ENCODE assay signal across 1 cellular context in genomic region chr19:51703655-51704515, GRCh38.
A peak's percentile ranks its signal among the peaks of the same experiment; 100 is the strongest.
TF ChIP-seq lines count a peak whose summit lies in the region.

No MANE protein-coding gene starts in this region.

TF ChIP-seq in K562, 482 proteins besides CTCF, POLR2A, EP300 and RAD21 (continued from another document and continues in another):
- 0 out of 2 replicates have a peak, but pooled peaks have one; percentile 6 for TF ChIP-seq ZNF518B (CRISPR knock-in tag; IDR thresholded peaks at IDR 0.05)
- TF ChIP-seq RFX7 (CRISPR knock-in tag; IDR thresholded peaks at IDR 0.05), result no peak
- no peak for TF ChIP-seq ZNF583 (CRISPR knock-in tag; IDR thresholded peaks at IDR 0.05)
- TF ChIP-seq ZBTB7A (IDR thresholded peaks at IDR 0.05; ENCODE audit: borderline replicate concordance, control insufficient read depth, low read depth, low read length), result peak; percentile 88; the same call in 1 of the 2 replicates
- TF ChIP-seq ZNF445 (CRISPR knock-in tag; IDR thresholded peaks at IDR 0.05; ENCODE audit: low read depth), result no peak
- TF ChIP-seq DEAF1 (CRISPR knock-in tag; IDR thresholded peaks at IDR 0.05), result peak; percentile 36; the same call in 1 of the 2 replicates
- TF ChIP-seq ELK1 (CRISPR knock-in tag; IDR thresholded peaks at IDR 0.05), result no peak
- no peak for TF ChIP-seq XRCC5 (IDR thresholded peaks at IDR 0.05; ENCODE audit: low read depth, low read length)
- TF ChIP-seq ZNF232 (CRISPR knock-in tag; IDR thresholded peaks at IDR 0.05), result no peak
- TF ChIP-seq ZBTB17 (CRISPR knock-in tag; IDR thresholded peaks at IDR 0.05), result peak; percentile 98
- TF ChIP-seq MYNN (IDR thresholded peaks at IDR 0.05), result no peak; the same call in 1 of the 2 replicates
- no peak for TF ChIP-seq MYNN (CRISPR knock-in tag; IDR thresholded peaks at IDR 0.05)
- no peak for TF ChIP-seq FOXO4 (CRISPR knock-in tag; IDR thresholded peaks at IDR 0.05)
- no peak for TF ChIP-seq ZNF253 (CRISPR knock-in tag; conservative IDR thresholded peaks at IDR 0.05)
- TF ChIP-seq CREB5 (CRISPR knock-in tag; IDR thresholded peaks at IDR 0.05), result no peak
- TF ChIP-seq STAT5A (IDR thresholded peaks at IDR 0.05; ENCODE audit: borderline replicate concordance, low read length), result no peak
- TF ChIP-seq NFYB (IDR thresholded peaks at IDR 0.05; ENCODE audit: extremely low read depth, insufficient read length), result no peak
- TF ChIP-seq CC2D1A (IDR thresholded peaks at IDR 0.05), result no peak
- 0 out of 2 replicates have a peak, but pooled peaks have one; percentile 17 for TF ChIP-seq TCFL5 (CRISPR knock-in tag; conservative IDR thresholded peaks at IDR 0.05)
- TF ChIP-seq ARHGAP35 (IDR thresholded peaks at IDR 0.05; ENCODE audit: partially characterized antibody), result no peak
- TF ChIP-seq ZSCAN29 (IDR thresholded peaks at IDR 0.05), result no peak
- no peak for TF ChIP-seq ZBTB33 (CRISPR knock-in tag; IDR thresholded peaks at IDR 0.05)
- 0 out of 4 replicates have a peak, but pooled peaks have one; percentile 19 for TF ChIP-seq SRF (CRISPR knock-in tag; IDR thresholded peaks at IDR 0.05)
- TF ChIP-seq CBFA2T3 (IDR thresholded peaks at IDR 0.05), result no peak
- no peak for TF ChIP-seq MAFG (tag; conservative IDR thresholded peaks at IDR 0.05)
- TF ChIP-seq BRD4 (IDR thresholded peaks at IDR 0.05), result no peak
- peak; percentile 43 for TF ChIP-seq ZFP36 (IDR thresholded peaks at IDR 0.05; ENCODE audit: low read depth, low read length, partially characterized antibody)
- TF ChIP-seq SIX5 (IDR thresholded peaks at IDR 0.05; ENCODE audit: borderline replicate concordance in 1 of 2, insufficient read depth in 1 of 2, low read depth in 1 of 2, low read length in 2 of 2), result no peak
- TF ChIP-seq NCOA4 (IDR thresholded peaks at IDR 0.05; ENCODE audit: partially characterized antibody), result no peak
- TF ChIP-seq TCF3 (CRISPR knock-in tag; IDR thresholded peaks at IDR 0.05), result no peak
- TF ChIP-seq KLF16 (IDR thresholded peaks at IDR 0.05), result no peak
- no peak for TF ChIP-seq GTF2F1 (IDR thresholded peaks at IDR 0.05; ENCODE audit: low read depth, low read length)
- peak; percentile 66 for TF ChIP-seq USF1 (CRISPR knock-in tag; IDR thresholded peaks at IDR 0.05)
- TF ChIP-seq E2F6 (IDR thresholded peaks at IDR 0.05; ENCODE audit: borderline replicate concordance in 1 of 2, extremely low read depth in 1 of 2, insufficient read depth in 1 of 2, insufficient read length in 1 of 2, low read depth in 1 of 2, low read length in 1 of 2, poor library complexity in 1 of 2, severe bottlenecking in 1 of 2), result peak; percentile 31 to 77
- no peak for TF ChIP-seq HMBOX1 (IDR thresholded peaks at IDR 0.05)
- TF ChIP-seq ZNF263 (CRISPR knock-in tag; IDR thresholded peaks at IDR 0.05; ENCODE audit: borderline replicate concordance), result peak; percentile 55; the same call in 1 of the 2 replicates
- TF ChIP-seq CBX8 (IDR thresholded peaks at IDR 0.05; ENCODE audit: borderline replicate concordance, extremely low read depth, low read depth, low read length, poor library complexity, severe bottlenecking), result no peak
- no peak for TF ChIP-seq TAF9B (IDR thresholded peaks at IDR 0.05; ENCODE audit: partially characterized antibody)
- no peak for TF ChIP-seq GTF2E2 (tag; IDR thresholded peaks at IDR 0.05)
- TF ChIP-seq ZNF449 (CRISPR knock-in tag; IDR thresholded peaks at IDR 0.05), result no peak
- no peak for TF ChIP-seq BRF2 (IDR thresholded peaks at IDR 0.05; ENCODE audit: borderline replicate concordance, insufficient read depth, insufficient read length)
- TF ChIP-seq CEBPB (tag; IDR thresholded peaks at IDR 0.05), result no peak
- TF ChIP-seq ELK3 (CRISPR knock-in tag; IDR thresholded peaks at IDR 0.05), result no peak
- TF ChIP-seq HDAC6 (IDR thresholded peaks at IDR 0.05; ENCODE audit: low read depth, low read length), result no peak
- TF ChIP-seq CBX2 (IDR thresholded peaks at IDR 0.05; ENCODE audit: insufficient read depth, low read length, poor library complexity, severe bottlenecking), result no peak
- no peak; the same call in 1 of the 2 replicates for TF ChIP-seq OTX1 (CRISPR knock-in tag; IDR thresholded peaks at IDR 0.05)
- TF ChIP-seq SMARCA5 (IDR thresholded peaks at IDR 0.05), result no peak
- peak; percentile 88 for TF ChIP-seq ELF1 (tag; IDR thresholded peaks at IDR 0.05)
- no peak for TF ChIP-seq ZNF3 (CRISPR knock-in tag; IDR thresholded peaks at IDR 0.05)
- TF ChIP-seq NEUROD1 (IDR thresholded peaks at IDR 0.05; ENCODE audit: borderline replicate concordance, low read depth, low read length, partially characterized antibody), result peak; percentile 47
- peak; percentile 62 for TF ChIP-seq CBX1 (IDR thresholded peaks at IDR 0.05; ENCODE audit: low read depth)
- no peak for TF ChIP-seq MCM3 (IDR thresholded peaks at IDR 0.05)
